1 cellular context compared by ENCODE assay signal in genomic region chr11:10490398-10491232, GRCh38.
TF ChIP-seq lines count a peak whose summit lies in the region.

No MANE protein-coding gene starts in this region.

TF ChIP-seq in H1, 55 proteins besides CTCF, POLR2A, EP300 and RAD21:
- TF ChIP-seq CBX5 (IDR thresholded peaks at IDR 0.05; ENCODE audit: low read depth, low read length) (no peak), CHD1 (IDR thresholded peaks at IDR 0.05; ENCODE audit: low read depth, low read length) (no peak), BACH1 (IDR thresholded peaks at IDR 0.05; ENCODE audit: low read length) (peak; percentile 96), MAFK (IDR thresholded peaks at IDR 0.05; ENCODE audit: low read depth, low read length) (peak; percentile 83), TAF7 (optimal IDR thresholded peaks at IDR 0.05; ENCODE audit: borderline replicate concordance, low read depth, low read length) (no peak), NRF1 (IDR thresholded peaks at IDR 0.05; ENCODE audit: low read depth, low read length) (no peak), FOSL1 (IDR thresholded peaks at IDR 0.05; ENCODE audit: insufficient read depth, low read depth, low read length) (no peak), TBP (IDR thresholded peaks at IDR 0.05; ENCODE audit: low read depth, low read length) (no peak), RXRA (IDR thresholded peaks at IDR 0.05; ENCODE audit: insufficient read depth, low read depth, low read length) (no peak), SP4 (IDR thresholded peaks at IDR 0.05; ENCODE audit: low read length) (no peak), HDAC6 (IDR thresholded peaks at IDR 0.05; ENCODE audit: low read depth, low read length) (no peak), CEBPB (IDR thresholded peaks at IDR 0.05; ENCODE audit: low read depth, low read length) (no peak), GTF2F1 (IDR thresholded peaks at IDR 0.05; ENCODE audit: borderline replicate concordance, low read depth, low read length) (no peak), SIN3A (conservative IDR thresholded peaks at IDR 0.05 in 1 of 2, IDR thresholded peaks at IDR 0.05 in 1 of 2; ENCODE audit: low read depth in 1 of 2, low read length in 2 of 2) (no peak)
- TF ChIP-seq, protein P1, sequence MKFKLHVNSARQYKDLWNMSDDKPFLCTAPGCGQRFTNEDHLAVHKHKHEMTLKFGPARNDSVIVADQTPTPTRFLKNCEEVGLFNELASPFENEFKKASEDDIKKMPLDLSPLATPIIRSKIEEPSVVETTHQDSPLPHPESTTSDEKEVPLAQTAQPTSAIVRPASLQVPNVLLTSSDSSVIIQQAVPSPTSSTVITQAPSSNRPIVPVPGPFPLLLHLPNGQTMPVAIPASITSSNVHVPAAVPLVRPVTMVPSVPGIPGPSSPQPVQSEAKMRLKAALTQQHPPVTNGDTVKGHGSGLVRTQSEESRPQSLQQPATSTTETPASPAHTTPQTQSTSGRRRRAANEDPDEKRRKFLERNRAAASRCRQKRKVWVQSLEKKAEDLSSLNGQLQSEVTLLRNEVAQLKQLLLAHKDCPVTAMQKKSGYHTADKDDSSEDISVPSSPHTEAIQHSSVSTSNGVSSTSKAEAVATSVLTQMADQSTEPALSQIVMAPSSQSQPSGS (IDR thresholded peaks at IDR 0.05; ENCODE audit: low read length) = no peak
TF ChIP-seq in H1: peak in this region for 2.
